Comparison of ENCODE assay signal across 7 cellular contexts in genomic region chr21:10135879-10136278, GRCh38.
DNase-seq lines count a peak whose midpoint lies in the region; ATAC-seq and TF ChIP-seq lines count a peak whose summit lies in the region.
"Not testable (repeated sequence)": the region's sequence is repeated elsewhere in the genome, so short reads cannot be mapped to it uniquely, and the experiment has no call there.

No MANE protein-coding gene starts in this region.

- TF ChIP-seq POLR2A in vagina (IDR thresholded peaks at IDR 0.05): not testable (repeated sequence)

- not testable (repeated sequence) for H3K4me2 ChIP-seq in hepatocyte

- H3K27ac ChIP-seq in hepatocyte, upper lobe of right lung, vagina: not testable (repeated sequence)

- WGBS in hepatocyte (ENCODE audit: low lambda C conversion rate, missing lambda C conversion rate): 81% methylated on average over 3 of the region's 4 CpGs

- H3K36me3 ChIP-seq in hepatocyte (replicated peaks; ENCODE audit: insufficient read depth, low read depth); upper lobe of right lung; vagina: not testable (repeated sequence)

- intact Hi-C loops in Right ventricle myocardium superior (cut with DNase I); posterior vena cava (cut with DNase I); upper lobe of right lung (cut with DNase I); vagina (cut with DNase I): not testable (repeated sequence)

- not testable (repeated sequence) for H4K20me1 ChIP-seq in hepatocyte (ENCODE audit: insufficient read depth, poor library complexity, severe bottlenecking)

- not testable (repeated sequence) for ATAC-seq in Right ventricle myocardium superior (ENCODE audit: poor library complexity); upper lobe of right lung

- H2AFZ ChIP-seq in hepatocyte: not testable (repeated sequence)

- H3K4me3 ChIP-seq in hepatocyte, upper lobe of right lung, vagina: not testable (repeated sequence)

- H3K27me3 ChIP-seq in hepatocyte, upper lobe of right lung, vagina: not testable (repeated sequence)

- H3K79me2 ChIP-seq in hepatocyte: not testable (repeated sequence)

- not testable (repeated sequence) for TF ChIP-seq CTCF in hepatocyte (IDR thresholded peaks at IDR 0.05; ENCODE audit: poor library complexity); upper lobe of right lung (IDR thresholded peaks at IDR 0.05); vagina (IDR thresholded peaks at IDR 0.05)

- H3K4me1 ChIP-seq in hepatocyte (ENCODE audit: insufficient read depth); upper lobe of right lung; vagina: not testable (repeated sequence)

- DNase-seq in activated effector memory CD4-positive, alpha-beta T cell treated with anti-CD3 and anti-CD28 coated beads, Interleukin-2, amount 50 U/mL, for 16 hours: peak; percentile 59
- DNase-seq in dedifferentiated amniotic fluid mesenchymal stem cell (ENCODE audit: extremely low spot score) (peak; percentile 10), Right ventricle myocardium superior (peak; percentile 8), hepatocyte (ENCODE audit: low spot score) (peak; percentile 1), posterior vena cava (ENCODE audit: low spot score) (peak; percentile 75), upper lobe of right lung (peak; percentile 29), vagina (ENCODE audit: extremely low spot score in 2 of 2) (peak; percentile 74 to 77)

- H3K9me2 ChIP-seq in hepatocyte (replicated peaks; ENCODE audit: insufficient read depth): not testable (repeated sequence)

- H3K9me3 ChIP-seq in hepatocyte (ENCODE audit: low read depth); upper lobe of right lung; vagina: not testable (repeated sequence)

Comparison
In these comparisons a context has a peak if more than half of its experiments do, and no peak if none do; other contexts are left out.
1. DNase-seq: peak in every context shown above with its lines; median percentile 76 in vagina; 75 in posterior vena cava; 59 in activated effector memory CD4-positive, alpha-beta T cell treated with anti-CD3 and anti-CD28 coated beads, Interleukin-2, amount 50 U/mL, for 16 hours; 29 in upper lobe of right lung; 10 in dedifferentiated amniotic fluid mesenchymal stem cell; 8 in Right ventricle myocardium superior; 1 in hepatocyte.